Comparison of ENCODE assay signal across 1 cellular context in genomic region chr9:107283621-107284616, GRCh38.
TF ChIP-seq lines count a peak whose summit lies in the region.

No MANE protein-coding gene starts in this region.

TF ChIP-seq in K562, 482 proteins besides CTCF, POLR2A, EP300 and RAD21 (continued from another document and continues in another):
- TF ChIP-seq AFF4 (CRISPR knock-in tag; IDR thresholded peaks at IDR 0.05) (peak; percentile 77; the same call in 1 of the 2 replicates), ZBTB40 (IDR thresholded peaks at IDR 0.05) (no peak), ZBTB40 (CRISPR knock-in tag; IDR thresholded peaks at IDR 0.05) (no peak), ZEB2 (IDR thresholded peaks at IDR 0.05) (no peak), ZNF518B (CRISPR knock-in tag; IDR thresholded peaks at IDR 0.05) (no peak), MTF1 (CRISPR knock-in tag; IDR thresholded peaks at IDR 0.05; ENCODE audit: borderline replicate concordance) (no peak), ZNF212 (CRISPR knock-in tag; IDR thresholded peaks at IDR 0.05) (no peak), CBX8 (IDR thresholded peaks at IDR 0.05; ENCODE audit: borderline replicate concordance, extremely low read depth, low read depth, low read length, poor library complexity, severe bottlenecking) (no peak), ZNF696 (CRISPR knock-in tag; conservative IDR thresholded peaks at IDR 0.05) (no peak), ZNF449 (CRISPR knock-in tag; IDR thresholded peaks at IDR 0.05) (no peak), SMARCA4 (IDR thresholded peaks at IDR 0.05) (no peak), LEF1 (IDR thresholded peaks at IDR 0.05) (no peak), TSC22D4 (tag; IDR thresholded peaks at IDR 0.05) (no peak), ID3 (CRISPR knock-in tag; IDR thresholded peaks at IDR 0.05) (no peak), ID3 (tag; IDR thresholded peaks at IDR 0.05) (0 out of 2 replicates have a peak, but pooled peaks have one; percentile 17), RBFOX2 (IDR thresholded peaks at IDR 0.05; ENCODE audit: low read depth, low read length) (peak; percentile 78), CTBP1 (IDR thresholded peaks at IDR 0.05; ENCODE audit: borderline replicate concordance) (no peak), SIRT6 (IDR thresholded peaks at IDR 0.05; ENCODE audit: low read depth, low read length) (no peak), HMGN3 (IDR thresholded peaks at IDR 0.05; ENCODE audit: borderline replicate concordance, extremely low read depth, insufficient read length, low read depth, low read length) (no peak), ZNF197 (CRISPR knock-in tag; IDR thresholded peaks at IDR 0.05; ENCODE audit: low read depth) (no peak), BRD4 (IDR thresholded peaks at IDR 0.05) (peak; percentile 92; the same call in 1 of the 2 replicates), NFXL1 (CRISPR knock-in tag; IDR thresholded peaks at IDR 0.05) (no peak), CHCHD3 (CRISPR knock-in tag; IDR thresholded peaks at IDR 0.05) (no peak), KLF1 (tag; IDR thresholded peaks at IDR 0.05) (no peak), ZFX (CRISPR knock-in tag; IDR thresholded peaks at IDR 0.05) (peak; percentile 96), SOX6 (IDR thresholded peaks at IDR 0.05) (no peak; the same call in 1 of the 2 replicates), MAFG (tag; conservative IDR thresholded peaks at IDR 0.05) (no peak), TFE3 (CRISPR knock-in tag; IDR thresholded peaks at IDR 0.05) (no peak), CREB3L1 (IDR thresholded peaks at IDR 0.05; ENCODE audit: borderline replicate concordance, low read depth) (peak; percentile 45; the same call in 1 of the 2 replicates), NCOA2 (IDR thresholded peaks at IDR 0.05; ENCODE audit: partially characterized antibody in 2 of 2) (no peak), ZNF41 (CRISPR knock-in tag; conservative IDR thresholded peaks at IDR 0.05) (no peak), TCFL5 (CRISPR knock-in tag; conservative IDR thresholded peaks at IDR 0.05) (no peak), ELF2 (CRISPR knock-in tag; IDR thresholded peaks at IDR 0.05) (no peak), FOXO4 (CRISPR knock-in tag; IDR thresholded peaks at IDR 0.05) (no peak), SMARCB1 (IDR thresholded peaks at IDR 0.05; ENCODE audit: insufficient read length, low read depth) (no peak), ZNF408 (CRISPR knock-in tag; IDR thresholded peaks at IDR 0.05; ENCODE audit: low read depth) (no peak), SRF (CRISPR knock-in tag; IDR thresholded peaks at IDR 0.05) (no peak), RBM14 (IDR thresholded peaks at IDR 0.05; ENCODE audit: borderline replicate concordance, insufficient read depth, low read depth, low read length) (0 out of 2 replicates have a peak, but pooled peaks have one; percentile 50)
